Comparison of ENCODE assay signal across 22 cellular contexts in the genomic region with DNA sequence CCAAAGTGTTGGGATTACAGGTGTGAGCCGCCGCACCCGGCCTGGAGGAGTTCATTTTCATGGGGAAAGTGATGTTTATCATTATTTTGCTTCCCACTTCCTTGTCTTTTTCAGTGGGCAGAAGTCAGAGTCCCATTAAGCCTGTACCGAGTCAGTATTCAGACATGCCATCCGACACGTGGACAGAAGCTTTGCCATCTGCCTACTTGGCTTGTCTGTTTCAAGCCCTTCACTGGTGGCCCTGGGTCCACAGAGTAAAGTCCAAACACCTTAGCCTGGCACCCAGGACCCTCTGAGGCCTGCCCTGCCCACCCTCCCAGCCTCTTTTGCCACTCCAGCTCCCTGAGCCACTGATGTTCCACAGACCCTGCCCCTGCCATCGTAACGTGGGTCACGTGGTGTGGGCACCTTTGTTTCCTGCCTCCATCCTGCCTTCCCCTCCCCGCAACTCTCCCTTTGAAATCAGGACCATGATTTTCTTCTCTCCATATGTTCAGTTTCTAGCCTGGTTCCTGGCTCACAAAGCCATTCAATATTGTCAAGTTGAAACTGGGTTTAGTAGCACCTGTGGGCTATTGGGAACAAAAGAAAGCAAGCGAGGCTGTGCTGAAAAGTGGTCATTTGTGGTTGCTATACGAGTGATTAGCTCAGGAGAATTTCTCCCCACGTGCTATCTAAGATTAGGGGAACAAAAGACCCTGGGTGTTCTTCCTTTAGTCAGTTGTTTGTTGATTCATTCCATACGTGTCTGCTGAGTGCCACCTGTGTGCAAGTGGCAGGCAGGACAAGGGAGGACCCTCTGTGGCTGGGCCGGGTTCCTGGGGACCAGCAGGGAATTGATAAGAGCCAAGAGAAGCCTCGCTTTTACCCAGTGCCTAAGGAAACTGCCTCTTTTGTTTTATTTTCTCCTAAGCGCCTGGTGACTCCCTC. TPM values are rescaled to one million over a fixed set of nuclear protein-coding genes. Genes with fewer than 3 reads are reported as not detected.
DNase-seq lines count a peak whose midpoint lies in the region; ATAC-seq, FAIRE-seq and TF ChIP-seq lines count a peak whose summit lies in the region.
"Had no signal": no experiment of that assay in that cellular context is flagged by ENCODE, and none has a peak within 500 bp of the region (broad histone marks: within the 10 kb centered on the region; RNA-seq: fewer than 3 reads in every experiment).

No MANE protein-coding gene starts in this region.

- H3K9me3 ChIP-seq in Panc1 (ENCODE audit: control insufficient read depth, insufficient read depth, low read depth, low read length) (no peaks in the 10 kb centered on the region), lower lobe of right lung (no peaks in the 10 kb centered on the region), A673 (ENCODE audit: low read depth, low read length, poor library complexity, severe bottlenecking) (no peaks in the 10 kb centered on the region), body of pancreas (no peaks in the 10 kb centered on the region)
- H3K9me3 ChIP-seq: gastrocnemius medialis, thyroid gland had no signal

- intact Hi-C loops in Panc1 (cut with micrococcal nuclease; ENCODE audit: unreplicated experiment) (loop anchor here (10.0 kb wide), 1 partner anchor 82 kb away; no protein-coding TSS in a partner anchor), lower lobe of right lung (cut with DNase I) (no loop called here), A673 (cut with micrococcal nuclease; ENCODE audit: unreplicated experiment) (no loop called here), body of pancreas (cut with DNase I) (no loop called here)

- POLR2A ChIA-PET in Panc1 (lab: Charles Lee) (interaction anchor here (0.6 kb wide), 1 partner anchor 873 kb away, joined by 3 read pairs; no protein-coding TSS in a partner anchor), A673 (lab: Charles Lee; ENCODE audit: low non-redundant PET) (no interaction called here)

- H3K4me1 ChIP-seq in Panc1 (ENCODE audit: control insufficient read depth, insufficient read depth, low read length): peaks cover 25% of the 10 kb centered on the region
- H3K4me1 ChIP-seq in lower lobe of right lung: peaks cover 20% of the 10 kb centered on the region
- peaks cover 17% of the 10 kb centered on the region for H3K4me1 ChIP-seq in A673 (ENCODE audit: insufficient read depth, low read length, poor library complexity, severe bottlenecking)
- peaks cover 39% of the 10 kb centered on the region for H3K4me1 ChIP-seq in body of pancreas

- H3K36me3 ChIP-seq in H7 (replicated peaks; ENCODE audit: control insufficient read depth, insufficient read depth, low read length) (no peaks in the 10 kb centered on the region), Panc1 (ENCODE audit: control insufficient read depth, insufficient read depth, low read length) (no peaks in the 10 kb centered on the region), lower lobe of right lung (no peaks in the 10 kb centered on the region), A673 (ENCODE audit: insufficient read depth, low read length, poor library complexity, severe bottlenecking) (no peaks in the 10 kb centered on the region), body of pancreas (replicated peaks in 1 of 2; ENCODE audit: insufficient read depth in 1 of 2, low read depth in 2 of 2) (no peaks in the 10 kb centered on the region)
- H3K36me3 ChIP-seq: gastrocnemius medialis, thyroid gland had no signal

- TF ChIP-seq CTCF in Panc1 (IDR thresholded peaks at IDR 0.05) (no peak), lower lobe of right lung (IDR thresholded peaks at IDR 0.05) (no peak), A673 (conservative IDR thresholded peaks at IDR 0.05; ENCODE audit: low read depth, low read length) (no peak), body of pancreas (IDR thresholded peaks at IDR 0.05) (no peak)

- DNase-seq in DMS 273 (lab: John Stamatoyannopoulos, UW; ENCODE audit: unreplicated experiment) (peak; percentile 71), DMS 273 treated with DMSO at 0.1 percent for 48 hours (lab: John Stamatoyannopoulos, UW) (no peak), H7 (peak; percentile 35), Panc1 (ENCODE audit: low read depth, low spot score) (no peak), lower lobe of right lung (peak; percentile 19), A673 (ENCODE audit: low spot score) (no peak), body of pancreas (no peak), urothelium cell line (ENCODE audit: low spot score) (no peak)
- DNase-seq: activated CD4-positive, alpha-beta T cell treated with anti-CD3 and anti-CD28 coated beads for 1 hour; activated CD8-positive, alpha-beta memory T cell treated with anti-CD3 and anti-CD28 coated beads, Interleukin-2, amount 10 ng/mL, durations not matched to agents 7 days and 5 days; CD4-positive, CD25-positive, alpha-beta regulatory T cell; cortex of kidney; DND-41; gastrocnemius medialis; H9; left ventricle myocardium superior; NCI-H1048; stimulated activated CD4-positive, alpha-beta T cell treated with anti-CD3 and anti-CD28 coated beads, Interleukin-4, amount 100 ng/mL, for 24 hours had no signal

- FAIRE-seq in urothelium cell line (lab: Jason Lieb, UNC): no peak
- FAIRE-seq: GM18507, K562 had no signal

- H3K27ac ChIP-seq in Panc1 (ENCODE audit: low read length) (peak overlapping the region; percentile 20; the same call in 1 of the 2 replicates), lower lobe of right lung (no peak overlapping the region), A673 (ENCODE audit: low read depth, low read length, poor library complexity, severe bottlenecking) (no peak overlapping the region), body of pancreas (peak overlapping the region in 2 of 4 donors; percentile 45 to 56)

- no peaks in the 10 kb centered on the region; the same call in 1 of the 2 replicates for H3K27me3 ChIP-seq in H7 (ENCODE audit: control insufficient read depth, insufficient read depth, low read length)
- H3K27me3 ChIP-seq in Panc1 (ENCODE audit: control insufficient read depth, insufficient read depth, low read length): no peaks in the 10 kb centered on the region
- no peaks in the 10 kb centered on the region for H3K27me3 ChIP-seq in lower lobe of right lung (ENCODE audit: low read depth)
- no peaks in the 10 kb centered on the region for H3K27me3 ChIP-seq in A673 (replicated peaks; ENCODE audit: insufficient read depth, low read depth, low read length, poor library complexity)
- H3K27me3 ChIP-seq in body of pancreas: no peaks in the 10 kb centered on the region
- H3K27me3 ChIP-seq: gastrocnemius medialis, thyroid gland had no signal

- 88 to 93% methylated on average over 17 of the region's 17 CpGs for WGBS in body of pancreas, 2 donors

- BruUV-seq in Panc1 (replicated peaks; lab: Mats Ljungman, UMichigan) (no TSS peak), A673 (replicated peaks; lab: Mats Ljungman, UMichigan) (no TSS peak)

- TF ChIP-seq POLR2A in body of pancreas (IDR thresholded peaks at IDR 0.05): no peak

- CTCF ChIA-PET in Panc1 (lab: Charles Lee): interaction anchor here (0.6 kb wide), 1 partner anchor 188 kb away, joined by 3 read pairs; no protein-coding TSS in a partner anchor
- CTCF ChIA-PET in A673 (lab: Charles Lee): no interaction called here

- H3K4me3 ChIP-seq in H7 (ENCODE audit: insufficient read depth, low read depth, low read length) (no peak overlapping the region), Panc1 (ENCODE audit: low read depth in 2 of 2, low read length in 2 of 2) (no peak overlapping the region), lower lobe of right lung (no peak overlapping the region), A673 (ENCODE audit: low read depth, low read length, poor library complexity, severe bottlenecking) (no peak overlapping the region), body of pancreas (no peak overlapping the region)
- H3K4me3 ChIP-seq: gastrocnemius medialis, K562, skin epidermis, thyroid gland had no signal

- in situ Hi-C loops in Panc1 (cut with HindIII; ENCODE audit: low pct_unique_long_range_greater_than_20kb, low sequenced_read_pairs): no loop called here

- ATAC-seq in Panc1 (no peak), lower lobe of right lung (no peak), body of pancreas (no peak)
- ATAC-seq: activated CD8-positive, alpha-beta memory T cell treated with anti-CD3 and anti-CD28 coated beads, Interleukin-2, amount 10 ng/mL, durations not matched to agents 7 days and 5 days; K562 had no signal

RNA-seq across cellular contexts. Expression of a gene that starts 5.1 kb away (rescaled TPM):
- total RNA-seq in H7 (2014; rRNA removed; shearing (Covaris generic)): 95.6 and 175 TPM in 2 replicates
- 159 TPM for total RNA-seq in Panc1 (2021; ENCODE audit: unreplicated experiment)
- polyA plus RNA-seq in Panc1 (2012; ENCODE audit: insufficient read length): 135 TPM
- 30.1 TPM for total RNA-seq in lower lobe of right lung
- total RNA-seq in A673 (2021): 221 and 269 TPM in 2 replicates
- 10 to 100 TPM; 31.9 to 59.7 TPM for total RNA-seq in body of pancreas

Comparison
In these comparisons a context has a peak if more than half of its experiments do, and no peak if none do; other contexts are left out.
1. DNase-seq: peak in DMS 273 (single experiment), H7 (single experiment) and lower lobe of right lung (single experiment); none in DMS 273 treated with DMSO at 0.1 percent for 48 hours (single experiment), Panc1 (single experiment), A673 (single experiment), body of pancreas (0 of 4) and urothelium cell line (single experiment).